ENCODE assay signal across 1 cellular context in genomic region chr17:78124081-78124835, GRCh38.
TF ChIP-seq lines count a peak whose summit lies in the region.

No MANE protein-coding gene starts in this region.

TF ChIP-seq in GM12878, 131 proteins besides CTCF, POLR2A, EP300 and RAD21:
- no peak for TF ChIP-seq ZBTB4 (CRISPR knock-in tag; IDR thresholded peaks at IDR 0.05)
- TF ChIP-seq PKNOX1 (IDR thresholded peaks at IDR 0.05), result no peak
- no peak for TF ChIP-seq KAT2A (conservative IDR thresholded peaks at IDR 0.05; ENCODE audit: control insufficient read depth, low read depth, low read length)
- TF ChIP-seq RAD51 (IDR thresholded peaks at IDR 0.05), result no peak
- peak; percentile 31 for TF ChIP-seq YY1 (IDR thresholded peaks at IDR 0.05; ENCODE audit: low read depth, low read length)
- TF ChIP-seq STAT1 (conservative IDR thresholded peaks at IDR 0.05), result no peak
- peak; percentile 53; the same call in 1 of the 2 replicates for TF ChIP-seq NR2F1 (conservative IDR thresholded peaks at IDR 0.05)
- peak; percentile 72 for TF ChIP-seq LARP7 (IDR thresholded peaks at IDR 0.05)
- TF ChIP-seq MXI1 (IDR thresholded peaks at IDR 0.05; ENCODE audit: low read depth, low read length), result 0 out of 2 replicates have a peak, but pooled peaks have one; percentile 40
- no peak for TF ChIP-seq NR2C2 (IDR thresholded peaks at IDR 0.05; ENCODE audit: borderline replicate concordance, control insufficient read depth, insufficient read length, low read depth)
- peak; percentile 35; the same call in 1 of the 2 replicates for TF ChIP-seq BACH1 (IDR thresholded peaks at IDR 0.05; ENCODE audit: borderline replicate concordance)
- TF ChIP-seq MEF2B (IDR thresholded peaks at IDR 0.05; ENCODE audit: partially characterized antibody, poor library complexity, severe bottlenecking), result peak; percentile 39
- no peak for TF ChIP-seq WRNIP1 (IDR thresholded peaks at IDR 0.05; ENCODE audit: borderline replicate concordance, low read depth, low read length)
- no peak for TF ChIP-seq BMI1 (IDR thresholded peaks at IDR 0.05; ENCODE audit: borderline replicate concordance)
- no peak for TF ChIP-seq MYC (IDR thresholded peaks at IDR 0.05; ENCODE audit: insufficient read depth, insufficient read length, insufficient replicate concordance, low read length, severe bottlenecking)
- peak; percentile 43; the same call in 1 of the 2 replicates for TF ChIP-seq PAX5 (IDR thresholded peaks at IDR 0.05; ENCODE audit: borderline replicate concordance, low read depth, low read length)
- peak; percentile 61; the same call in 1 of the 2 replicates for TF ChIP-seq HDGF (IDR thresholded peaks at IDR 0.05)
- peak; percentile 43 for TF ChIP-seq IKZF1 (conservative IDR thresholded peaks at IDR 0.05)
- peak in 1 of 2 experiments; percentile 22; a peak in 1 of 4 replicates for TF ChIP-seq BHLHE40 (IDR thresholded peaks at IDR 0.05; ENCODE audit: borderline replicate concordance in 1 of 2, low read depth in 2 of 2, low read length in 1 of 2)
- TF ChIP-seq SREBF1 (IDR thresholded peaks at IDR 0.05; ENCODE audit: low read length), result no peak
- TF ChIP-seq, protein P1, sequence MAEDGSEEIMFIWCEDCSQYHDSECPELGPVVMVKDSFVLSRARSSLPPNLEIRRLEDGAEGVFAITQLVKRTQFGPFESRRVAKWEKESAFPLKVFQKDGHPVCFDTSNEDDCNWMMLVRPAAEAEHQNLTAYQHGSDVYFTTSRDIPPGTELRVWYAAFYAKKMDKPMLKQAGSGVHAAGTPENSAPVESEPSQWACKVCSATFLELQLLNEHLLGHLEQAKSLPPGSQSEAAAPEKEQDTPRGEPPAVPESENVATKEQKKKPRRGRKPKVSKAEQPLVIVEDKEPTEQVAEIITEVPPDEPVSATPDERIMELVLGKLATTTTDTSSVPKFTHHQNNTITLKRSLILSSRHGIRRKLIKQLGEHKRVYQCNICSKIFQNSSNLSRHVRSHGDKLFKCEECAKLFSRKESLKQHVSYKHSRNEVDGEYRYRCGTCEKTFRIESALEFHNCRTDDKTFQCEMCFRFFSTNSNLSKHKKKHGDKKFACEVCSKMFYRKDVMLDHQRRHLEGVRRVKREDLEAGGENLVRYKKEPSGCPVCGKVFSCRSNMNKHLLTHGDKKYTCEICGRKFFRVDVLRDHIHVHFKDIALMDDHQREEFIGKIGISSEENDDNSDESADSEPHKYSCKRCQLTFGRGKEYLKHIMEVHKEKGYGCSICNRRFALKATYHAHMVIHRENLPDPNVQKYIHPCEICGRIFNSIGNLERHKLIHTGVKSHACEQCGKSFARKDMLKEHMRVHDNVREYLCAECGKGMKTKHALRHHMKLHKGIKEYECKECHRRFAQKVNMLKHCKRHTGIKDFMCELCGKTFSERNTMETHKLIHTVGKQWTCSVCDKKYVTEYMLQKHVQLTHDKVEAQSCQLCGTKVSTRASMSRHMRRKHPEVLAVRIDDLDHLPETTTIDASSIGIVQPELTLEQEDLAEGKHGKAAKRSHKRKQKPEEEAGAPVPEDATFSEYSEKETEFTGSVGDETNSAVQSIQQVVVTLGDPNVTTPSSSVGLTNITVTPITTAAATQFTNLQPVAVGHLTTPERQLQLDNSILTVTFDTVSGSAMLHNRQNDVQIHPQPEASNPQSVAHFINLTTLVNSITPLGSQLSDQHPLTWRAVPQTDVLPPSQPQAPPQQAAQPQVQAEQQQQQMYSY (CRISPR knock-in tag; IDR thresholded peaks at IDR 0.05), result no peak
- TF ChIP-seq, protein P2, sequence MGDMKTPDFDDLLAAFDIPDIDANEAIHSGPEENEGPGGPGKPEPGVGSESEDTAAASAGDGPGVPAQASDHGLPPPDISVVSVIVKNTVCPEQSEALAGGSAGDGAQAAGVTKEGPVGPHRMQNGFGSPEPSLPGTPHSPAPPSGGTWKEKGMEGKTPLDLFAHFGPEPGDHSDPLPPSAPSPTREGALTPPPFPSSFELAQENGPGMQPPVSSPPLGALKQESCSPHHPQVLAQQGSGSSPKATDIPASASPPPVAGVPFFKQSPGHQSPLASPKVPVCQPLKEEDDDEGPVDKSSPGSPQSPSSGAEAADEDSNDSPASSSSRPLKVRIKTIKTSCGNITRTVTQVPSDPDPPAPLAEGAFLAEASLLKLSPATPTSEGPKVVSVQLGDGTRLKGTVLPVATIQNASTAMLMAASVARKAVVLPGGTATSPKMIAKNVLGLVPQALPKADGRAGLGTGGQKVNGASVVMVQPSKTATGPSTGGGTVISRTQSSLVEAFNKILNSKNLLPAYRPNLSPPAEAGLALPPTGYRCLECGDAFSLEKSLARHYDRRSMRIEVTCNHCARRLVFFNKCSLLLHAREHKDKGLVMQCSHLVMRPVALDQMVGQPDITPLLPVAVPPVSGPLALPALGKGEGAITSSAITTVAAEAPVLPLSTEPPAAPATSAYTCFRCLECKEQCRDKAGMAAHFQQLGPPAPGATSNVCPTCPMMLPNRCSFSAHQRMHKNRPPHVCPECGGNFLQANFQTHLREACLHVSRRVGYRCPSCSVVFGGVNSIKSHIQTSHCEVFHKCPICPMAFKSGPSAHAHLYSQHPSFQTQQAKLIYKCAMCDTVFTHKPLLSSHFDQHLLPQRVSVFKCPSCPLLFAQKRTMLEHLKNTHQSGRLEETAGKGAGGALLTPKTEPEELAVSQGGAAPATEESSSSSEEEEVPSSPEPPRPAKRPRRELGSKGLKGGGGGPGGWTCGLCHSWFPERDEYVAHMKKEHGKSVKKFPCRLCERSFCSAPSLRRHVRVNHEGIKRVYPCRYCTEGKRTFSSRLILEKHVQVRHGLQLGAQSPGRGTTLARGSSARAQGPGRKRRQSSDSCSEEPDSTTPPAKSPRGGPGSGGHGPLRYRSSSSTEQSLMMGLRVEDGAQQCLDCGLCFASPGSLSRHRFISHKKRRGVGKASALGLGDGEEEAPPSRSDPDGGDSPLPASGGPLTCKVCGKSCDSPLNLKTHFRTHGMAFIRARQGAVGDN (IDR thresholded peaks at IDR 0.05), result peak; percentile 96
- 0 out of 2 replicates have a peak, but pooled peaks have one; percentile 12 for TF ChIP-seq CREM (IDR thresholded peaks at IDR 0.05; ENCODE audit: low read depth)
- TF ChIP-seq ATF7 (IDR thresholded peaks at IDR 0.05; ENCODE audit: low read depth), result no peak
- TF ChIP-seq SREBF2 (IDR thresholded peaks at IDR 0.05; ENCODE audit: low read length), result no peak
- TF ChIP-seq GATAD2B (conservative IDR thresholded peaks at IDR 0.05; ENCODE audit: low read depth), result peak; percentile 75
- TF ChIP-seq SPI1 (IDR thresholded peaks at IDR 0.05; ENCODE audit: borderline replicate concordance, insufficient read depth, low read depth, low read length), result peak; percentile 91
- peak in 1 of 2 experiments; percentile 9; a peak in 1 of 4 replicates for TF ChIP-seq IKZF2 (IDR thresholded peaks at IDR 0.05)
- no peak for TF ChIP-seq E2F4 (IDR thresholded peaks at IDR 0.05; ENCODE audit: low read depth, low read length)
- no peak for TF ChIP-seq CEBPB (IDR thresholded peaks at IDR 0.05; ENCODE audit: borderline replicate concordance in 1 of 2, low read depth in 2 of 2, low read length in 2 of 2)
- TF ChIP-seq SMAD1 (IDR thresholded peaks at IDR 0.05; ENCODE audit: low read depth, partially characterized antibody), result no peak
- no peak for TF ChIP-seq BCL3 (IDR thresholded peaks at IDR 0.05; ENCODE audit: borderline replicate concordance, insufficient read depth, low read depth, low read length, poor library complexity, severe bottlenecking)
TF ChIP-seq in GM12878: peak in this region for 15.
